In the genomic region with DNA sequence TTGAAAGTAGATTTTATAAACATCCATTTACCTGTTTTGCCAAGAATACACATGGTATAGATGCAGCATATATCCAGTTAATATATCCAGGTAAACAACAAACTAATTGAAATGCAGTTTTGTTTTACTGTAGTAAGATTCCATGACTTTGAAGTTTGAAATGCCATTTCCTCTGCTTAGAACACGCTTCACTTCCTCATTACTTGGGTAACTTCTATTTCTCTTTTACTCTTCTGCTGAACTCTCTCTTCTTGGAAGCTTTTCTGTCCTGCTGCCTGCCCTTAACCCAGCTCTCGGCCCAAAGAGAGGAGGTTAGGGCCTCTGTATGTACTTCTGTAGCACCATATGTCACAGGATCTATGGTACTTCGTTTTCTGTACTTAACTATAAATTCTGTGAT, we compare ENCODE assay signal across 23 cellular contexts. TPM values are rescaled to one million over a fixed set of nuclear protein-coding genes. Genes with fewer than 3 reads are reported as not detected.
"Had no signal": no experiment of that assay in that cellular context is flagged by ENCODE, and none has a peak within 500 bp of the region (broad histone marks: within the 10 kb centered on the region; RNA-seq: fewer than 3 reads in every experiment).

No MANE protein-coding gene starts in this region.

- H3K27ac ChIP-seq: adrenal gland, breast epithelium, esophagus muscularis mucosa, gastroesophageal sphincter, left ventricle myocardium inferior, right atrium auricular region had no signal

- H3K4me1 Mint-ChIP-seq: immature natural killer cell had no signal

- H3K27me3 Mint-ChIP-seq: activated CD4-positive, alpha-beta memory T cell treated with anti-CD3 and anti-CD28 coated beads, Interleukin-2, amount 10 ng/mL, durations not matched to agents 7 days and 5 days; type B pancreatic cell had no signal

- H3K4me3 ChIP-seq: adrenal gland, breast epithelium, esophagus muscularis mucosa, gastroesophageal sphincter, heart right ventricle, left ventricle myocardium inferior, right atrium auricular region had no signal

- H3K36me3 Mint-ChIP-seq: immature natural killer cell had no signal

- ATAC-seq: activated CD4-positive, CD25-positive, alpha-beta regulatory T cell treated with anti-CD3 and anti-CD28 coated beads, Interleukin-2, amount 50 U/mL, for 24 hours; activated CD8-positive, alpha-beta memory T cell treated with anti-CD3 and anti-CD28 coated beads, Interleukin-2, amount 10 ng/mL, durations not matched to agents 7 days and 5 days; gastroesophageal sphincter; heart right ventricle; stimulated activated naive CD8-positive, alpha-beta T cell treated with anti-CD3 and anti-CD28 coated beads, Interleukin-15, Interleukin-2, amounts not matched to agents 100 U/mL and 50 U/mL, for 24 hours had no signal

- H3K27ac Mint-ChIP-seq: activated CD4-positive, alpha-beta memory T cell treated with anti-CD3 and anti-CD28 coated beads, Interleukin-2, amount 10 ng/mL, durations not matched to agents 7 days and 5 days; activated CD8-positive, alpha-beta memory T cell treated with anti-CD3 and anti-CD28 coated beads, Interleukin-2, amount 10 ng/mL, durations not matched to agents 7 days and 5 days; activated naive CD4-positive, alpha-beta T cell treated with anti-CD3 and anti-CD28 coated beads for 36 hours; immature natural killer cell; type B pancreatic cell had no signal

- H3K9me3 ChIP-seq: adrenal gland, breast epithelium, esophagus muscularis mucosa, gastroesophageal sphincter, heart right ventricle, left ventricle myocardium inferior, right atrium auricular region had no signal

- DNase-seq: activated CD4-positive, alpha-beta memory T cell treated with anti-CD3 and anti-CD28 coated beads, Interleukin-2, amount 10 ng/mL, durations not matched to agents 7 days and 5 days; activated CD8-positive, alpha-beta memory T cell treated with anti-CD3 and anti-CD28 coated beads, Interleukin-2, amount 10 ng/mL, durations not matched to agents 7 days and 5 days; activated naive CD4-positive, alpha-beta T cell treated with anti-CD3 and anti-CD28 coated beads for 36 hours; adrenal gland; cerebellar nuclear complex; cortex of kidney; effector CD4-positive, alpha-beta T cell; heart right ventricle; immature natural killer cell; kidney glomerular epithelial cell; left ventricle myocardium inferior; mammary epithelial cell; stimulated activated CD4-positive, alpha-beta T cell treated with anti-CD3 and anti-CD28 coated beads, Interleukin-2, amount 100 ng/mL, for 24 hours; stimulated activated naive CD8-positive, alpha-beta T cell treated with anti-CD3 and anti-CD28 coated beads, Interleukin-15, Interleukin-2, amounts not matched to agents 100 U/mL and 50 U/mL, for 24 hours had no signal

- H3K4me1 ChIP-seq: adrenal gland, breast epithelium, esophagus muscularis mucosa, gastroesophageal sphincter, left ventricle myocardium inferior, right atrium auricular region had no signal

- H3K36me3 ChIP-seq: breast epithelium had no signal

- H3K27me3 ChIP-seq: adrenal gland, breast epithelium, esophagus muscularis mucosa, gastroesophageal sphincter, heart right ventricle, right atrium auricular region had no signal

- H3K4me3 Mint-ChIP-seq: activated CD4-positive, alpha-beta memory T cell treated with anti-CD3 and anti-CD28 coated beads, Interleukin-2, amount 10 ng/mL, durations not matched to agents 7 days and 5 days; activated CD8-positive, alpha-beta memory T cell treated with anti-CD3 and anti-CD28 coated beads, Interleukin-2, amount 10 ng/mL, durations not matched to agents 7 days and 5 days; activated naive CD4-positive, alpha-beta T cell treated with anti-CD3 and anti-CD28 coated beads for 36 hours; immature natural killer cell; type B pancreatic cell had no signal

- H3K9me3 Mint-ChIP-seq: activated naive CD4-positive, alpha-beta T cell treated with anti-CD3 and anti-CD28 coated beads for 36 hours; immature natural killer cell; type B pancreatic cell had no signal

RNA-seq across cellular contexts. Expression of a gene that starts 14.1 kb away (rescaled TPM):
- total RNA-seq: activated CD4-positive, alpha-beta memory T cell treated with anti-CD3 and anti-CD28 coated beads, Interleukin-2, amount 10 ng/mL, durations not matched to agents 7 days and 5 days; activated CD8-positive, alpha-beta memory T cell treated with anti-CD3 and anti-CD28 coated beads, Interleukin-2, amount 10 ng/mL, durations not matched to agents 7 days and 5 days; endothelial cell of umbilical vein; T-helper 1 cell treated with Interleukin-12 subunit alpha and Interleukin-12 subunit beta and Interleukin-4 antibody, amounts not matched to agents 30 ng/mL and 1 ng/mL, for 36 hours had no signal
- polyA plus RNA-seq: immature natural killer cell, neural cell had no signal

RNA-seq across cellular contexts. Expression of a gene that starts 30.2 kb away (rescaled TPM):
- polyA plus RNA-seq: neural cell had no signal
